In the genomic region with DNA sequence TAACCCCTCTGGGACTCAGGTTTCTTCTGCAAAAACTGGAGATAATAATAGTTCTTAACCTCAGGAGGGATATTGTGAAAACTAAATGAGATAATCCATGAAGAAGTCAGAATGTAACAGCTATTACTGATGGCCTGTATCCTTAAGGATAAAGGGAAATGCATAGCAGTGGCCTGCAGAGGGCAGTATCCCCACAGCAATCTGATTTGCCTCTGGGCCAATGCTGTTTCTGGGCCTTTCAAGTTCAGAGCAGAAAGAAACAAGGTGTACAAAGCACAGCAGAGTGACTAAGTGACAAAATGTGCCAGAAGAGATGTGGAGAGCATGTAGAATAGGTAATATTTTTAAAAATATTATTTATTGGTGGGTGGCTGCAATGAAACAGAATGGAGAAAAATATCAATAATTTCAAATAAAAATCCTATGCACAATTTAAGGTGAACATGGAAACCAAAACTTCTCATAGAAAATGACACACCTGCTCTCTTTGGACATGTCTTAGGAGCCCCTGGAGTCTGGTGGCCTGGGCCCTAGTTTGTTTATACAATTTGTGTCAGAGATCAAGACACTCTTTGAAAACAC, we compare ENCODE assay signal across 8 cellular contexts.
A peak's percentile ranks its signal among the peaks of the same experiment; 100 is the strongest.
DNase-seq lines count a peak whose midpoint lies in the region; ATAC-seq, FAIRE-seq and TF ChIP-seq lines count a peak whose summit lies in the region.

No MANE protein-coding gene starts in this region.

- H3K36me3 ChIP-seq in BJ (ENCODE audit: control insufficient read depth, insufficient read depth, low read length) (no peaks in the 10 kb centered on the region), hepatocyte (replicated peaks; ENCODE audit: insufficient read depth, low read depth) (no peaks in the 10 kb centered on the region), small intestine (ENCODE audit: control insufficient read depth in 2 of 2, insufficient read depth in 2 of 2, low read length in 2 of 2) (no peaks in the 10 kb centered on the region)

- FAIRE-seq in small intestine (lab: Jason Lieb, UNC), result no peak

- TF ChIP-seq CTCF in BJ (IDR thresholded peaks at IDR 0.05; ENCODE audit: insufficient read depth, low read depth, low read length), result peak; percentile 84
- peak; percentile 95 for TF ChIP-seq CTCF in hepatocyte (IDR thresholded peaks at IDR 0.05; ENCODE audit: poor library complexity)

- H2AFZ ChIP-seq in hepatocyte, result no peak overlapping the region

- H3K9me3 ChIP-seq in hepatocyte (ENCODE audit: low read depth), result no peaks in the 10 kb centered on the region
- H3K9me3 ChIP-seq in small intestine (ENCODE audit: control insufficient read depth, low read depth), result no peaks in the 10 kb centered on the region

- no peaks in the 10 kb centered on the region for H4K20me1 ChIP-seq in hepatocyte (ENCODE audit: insufficient read depth, poor library complexity, severe bottlenecking)

- peak; percentile 69 for ATAC-seq in GM21717 (IDR thresholded peaks at IDR 0.05; ENCODE audit: unreplicated experiment)
- ATAC-seq in HG02852 (IDR thresholded peaks at IDR 0.05; ENCODE audit: unreplicated experiment), result no peak

- no peak for DNase-seq in BJ (ENCODE audit: low read depth)
- DNase-seq in NCI-H1694 treated with DMSO at 0.1 percent for 48 hours (lab: John Stamatoyannopoulos, UW), result peak; percentile 74
- DNase-seq in T-helper 2 cell, result peak in 4 of 5 experiments; percentile 9 to 58 (median 34)
- DNase-seq in astrocyte of the hippocampus (ENCODE audit: low read depth, low spot score), result peak; percentile 91
- peak; percentile 87 for DNase-seq in hepatocyte (ENCODE audit: low spot score)
- DNase-seq in small intestine, result peak; percentile 67

- H3K27ac ChIP-seq in hepatocyte (no peak overlapping the region), small intestine (ENCODE audit: low read depth in 1 of 2, low read length in 1 of 2) (no peak overlapping the region)

- no peaks in the 10 kb centered on the region for H3K79me2 ChIP-seq in hepatocyte

- H3K4me1 ChIP-seq in hepatocyte (ENCODE audit: insufficient read depth) (no peaks in the 10 kb centered on the region), small intestine (ENCODE audit: control insufficient read depth in 2 of 2, insufficient read depth in 1 of 2, low read depth in 1 of 2, low read length in 1 of 2) (no peaks in the 10 kb centered on the region)

- H3K9me2 ChIP-seq in hepatocyte (replicated peaks; ENCODE audit: insufficient read depth), result no peaks in the 10 kb centered on the region

- POLR2A ChIA-PET in BJ (lab: Charles Lee), result interaction anchor here (0.5 kb wide), 1 partner anchor 1352 kb away, joined by 4 read pairs; no protein-coding TSS in a partner anchor

- no peak overlapping the region for H3K4me2 ChIP-seq in hepatocyte

- no peaks in the 10 kb centered on the region for H3K27me3 ChIP-seq in BJ (ENCODE audit: control insufficient read depth, insufficient read depth, low read length)
- H3K27me3 ChIP-seq in hepatocyte, result no peaks in the 10 kb centered on the region
- H3K27me3 ChIP-seq in small intestine (ENCODE audit: control insufficient read depth in 2 of 2, insufficient read depth in 2 of 2, low read length in 2 of 2), result no peaks in the 10 kb centered on the region

- CTCF ChIA-PET in BJ (lab: Yijun Ruan, JAX), result interaction anchor here (0.6 to 4.4 kb wide), 45 partner anchors 10 to 807 kb away, joined by 3 to 57 read pairs (median 3); a partner anchor contains a TSS

- no peak overlapping the region for H3K4me3 ChIP-seq in BJ (ENCODE audit: low read depth, low read length)
- H3K4me3 ChIP-seq in hepatocyte, result no peak overlapping the region
- H3K4me3 ChIP-seq in small intestine (ENCODE audit: low read depth in 1 of 2, low read length in 2 of 2), result no peak overlapping the region
